20 cellular contexts compared by ENCODE assay signal in genomic region chr14:89060191-89060590, GRCh38.
"Had no signal": no experiment of that assay in that cellular context is flagged by ENCODE, and none has a peak within 500 bp of the region (broad histone marks: within the 10 kb centered on the region; RNA-seq: fewer than 3 reads in every experiment).

No MANE protein-coding gene starts in this region.

- H3K27me3 ChIP-seq: brain microvascular endothelial cell, colonic mucosa, hepatocyte, neural progenitor cell had no signal

- ATAC-seq: mucosa of descending colon had no signal

- H3K4me2 ChIP-seq: hepatocyte, neural progenitor cell had no signal

- H2AFZ ChIP-seq: hepatocyte, neural progenitor cell had no signal

- H3K4me3 ChIP-seq: colonic mucosa, hepatocyte, mucosa of descending colon, neural progenitor cell had no signal

- H3K9me3 ChIP-seq: colonic mucosa, mucosa of descending colon had no signal

- DNase-seq: activated CD4-positive, alpha-beta memory T cell treated with anti-CD3 and anti-CD28 coated beads, Interleukin-2, amount 10 ng/mL, durations not matched to agents 7 days and 5 days; activated CD4-positive, alpha-beta T cell treated with anti-CD3 and anti-CD28 coated beads for 48 hours; activated CD4-positive, CD25-positive, alpha-beta regulatory T cell; activated naive CD4-positive, alpha-beta T cell treated with Interleukin-2 at 50 U/mL for 16 hours; activated T-cell treated with anti-CD3 and anti-CD28 coated beads, Interleukin-2, amount 50 U/mL, for 24 hours; aorta; brain microvascular endothelial cell; central memory CD4-positive, alpha-beta T cell; colonic mucosa; endodermal cell; mesenchymal stem cell; mucosa of descending colon; naive B cell; stimulated activated CD4-positive, alpha-beta T cell treated with anti-CD3 and anti-CD28 coated beads, Interleukin-1b, Interleukin-23, amount 100 ng/mL, for 48 hours; stimulated activated CD8-positive, alpha-beta memory T cell treated with anti-CD3 and anti-CD28 coated beads, Interleukin-4, amount 100 ng/mL, for 48 hours; stimulated activated naive CD4-positive, alpha-beta T cell; T1000 had no signal

- H3K36me3 ChIP-seq: brain microvascular endothelial cell, colonic mucosa, neural progenitor cell had no signal

- H3K4me1 ChIP-seq: colonic mucosa, neural progenitor cell had no signal

- H3K27ac ChIP-seq: brain microvascular endothelial cell, colonic mucosa, epithelial cell of prostate, hepatocyte, neural progenitor cell had no signal

- H3K9ac ChIP-seq: neural progenitor cell had no signal
